In genomic region chr16:25013049-25013448, GRCh38 we compare ENCODE assay signal across 11 cellular contexts. TPM values are rescaled to one million over a fixed set of nuclear protein-coding genes. Genes with fewer than 3 reads are reported as not detected.
A peak's percentile ranks its signal among the peaks of the same experiment; 100 is the strongest.
DNase-seq lines count a peak whose midpoint lies in the region; FAIRE-seq and TF ChIP-seq lines count a peak whose summit lies in the region.
"Had no signal": no experiment of that assay in that cellular context is flagged by ENCODE, and none has a peak within 500 bp of the region (broad histone marks: within the 10 kb centered on the region; RNA-seq: fewer than 3 reads in every experiment).

No MANE protein-coding gene starts in this region.

- H3K23me2 ChIP-seq in H9 (ENCODE audit: insufficient read length, low read depth, low read length, poor library complexity, severe bottlenecking): peaks cover 9% of the 10 kb centered on the region

- TF ChIP-seq CTCF in AG04450 (IDR thresholded peaks at IDR 0.05; ENCODE audit: low read depth, low read length) (no peak), H9 (conservative IDR thresholded peaks at IDR 0.05) (no peak), brain (conservative IDR thresholded peaks at IDR 0.05) (no peak), nephron (IDR thresholded peaks at IDR 0.05; ENCODE audit: unreplicated experiment in 3 of 3) (no peak)

- no peak overlapping the region for H2BK120ac ChIP-seq in H9 (ENCODE audit: low read depth, low read length, poor library complexity, severe bottlenecking)

- no peak overlapping the region for H3K4me2 ChIP-seq in H9 (ENCODE audit: insufficient read depth, insufficient read length, low read length)

- H3K4me1 ChIP-seq in H9 (ENCODE audit: insufficient read depth, low read length): no peaks in the 10 kb centered on the region

- H3K4me1 Mint-ChIP-seq in H9 (peaks cover 23 to 25% of the 10 kb centered on the region in 2 experiments), brain (peaks cover 58% of the 10 kb centered on the region), nephron (peaks cover 31% of the 10 kb centered on the region)

- H3K27me3 Mint-ChIP-seq in H9 (ENCODE audit: low read depth) (no peaks in the 10 kb centered on the region; the same call in 1 of the 2 replicates), brain (peaks cover 10% of the 10 kb centered on the region), nephron (ENCODE audit: low read depth) (no peaks in the 10 kb centered on the region)

- H3K79me1 ChIP-seq in H9 (ENCODE audit: insufficient read depth, low read depth, low read length, poor library complexity, severe bottlenecking): peaks cover 3% of the 10 kb centered on the region

- CTCF ChIA-PET in AG04450 (lab: Charles Lee): no interaction called here

- H4K5ac ChIP-seq in H9 (ENCODE audit: insufficient read length, low read depth, low read length): no peak overlapping the region

- H4K91ac ChIP-seq in H9 (ENCODE audit: insufficient read length, low read depth, low read length): no peak overlapping the region

- peak overlapping the region; percentile 94 to 97 for H3K4me3 Mint-ChIP-seq in H9
- peak overlapping the region; percentile 52 to 97 (median 91) for H3K4me3 Mint-ChIP-seq in brain
- peak overlapping the region; percentile 68 to 100 (median 98) for H3K4me3 Mint-ChIP-seq in nephron

- H3K4ac ChIP-seq in H9 (ENCODE audit: low read depth, low read length): no peak overlapping the region

- DNase-seq in AG04450 (ENCODE audit: low read depth, low spot score) (no peak), H9 (no peak), RCC 7860 (ENCODE audit: low spot score) (no peak), amniotic stem cell (lab: John Stamatoyannopoulos, UW) (no peak), NCI-H1694 (lab: John Stamatoyannopoulos, UW) (no peak), NCI-H128 (lab: John Stamatoyannopoulos, UW; ENCODE audit: unreplicated experiment) (no peak)
- DNase-seq: foreskin melanocyte, OCI-M1 had no signal

- H3K27ac Mint-ChIP-seq in H9 (0 out of 7 replicates have a peak overlapping the region, but pooled peaks of 1 of the 3 experiments have one; percentile 4), brain (peak overlapping the region in 4 of 5 experiments; percentile 16 to 77 (median 46)), nephron (peak overlapping the region in 2 of 3 experiments; percentile 54 to 64)

- no peak overlapping the region for H2AFZ ChIP-seq in H9 (ENCODE audit: low read length)

- H2AK5ac ChIP-seq in H9 (ENCODE audit: insufficient read length, low read length): no peak overlapping the region

- no peak overlapping the region for H3T11ph ChIP-seq in H9 (ENCODE audit: low read length)

- no peak overlapping the region for H3K14ac ChIP-seq in H9 (ENCODE audit: insufficient read depth, low read length)

- no peak overlapping the region for H2BK12ac ChIP-seq in H9 (ENCODE audit: insufficient read length, low read depth, low read length)

- H3K23ac ChIP-seq in H9 (ENCODE audit: insufficient read length, low read depth, low read length): no peak overlapping the region

- H3K9me3 ChIP-seq in AG04450 (ENCODE audit: control insufficient read depth, insufficient read depth, low read length) (no peaks in the 10 kb centered on the region), H9 (ENCODE audit: control insufficient read depth, low read depth, low read length) (no peaks in the 10 kb centered on the region)

- no peaks in the 10 kb centered on the region; a peak in 1 of 5 replicates for H3K9me3 Mint-ChIP-seq in H9
- no peaks in the 10 kb centered on the region for H3K9me3 Mint-ChIP-seq in brain
- H3K9me3 Mint-ChIP-seq in nephron: peaks cover 2% of the 10 kb centered on the region

- POLR2A ChIA-PET in AG04450 (lab: Yijun Ruan, JAX): interaction anchor here (0.9 to 1.0 kb wide), 3 partner anchors 19 to 25 kb away, joined by 3 to 4 read pairs (median 3); no protein-coding TSS in a partner anchor

- FAIRE-seq in RCC 7860 (lab: Jason Lieb, UNC): no peak
- FAIRE-seq: G401.6 had no signal

- H4K20me1 ChIP-seq in H9 (ENCODE audit: control insufficient read depth, insufficient read depth, insufficient read length): no peaks in the 10 kb centered on the region

- H3K36me3 Mint-ChIP-seq in H9 (ENCODE audit: insufficient read depth in 1 of 3, low read depth in 3 of 3) (peaks cover 2 to 21% (median 21%) of the 10 kb centered on the region in 3 experiments; a peak in 6 of 7 replicates), brain (peaks cover 34% of the 10 kb centered on the region), nephron (ENCODE audit: low read depth) (peaks cover 16% of the 10 kb centered on the region)

- H3K9ac ChIP-seq in H9 (ENCODE audit: extremely low read depth, insufficient read length, low read length): no peak overlapping the region

- H3K27ac ChIP-seq in AG04450 (ENCODE audit: low read depth, low read length) (peak overlapping the region; percentile 62), H9 (ENCODE audit: insufficient read length, low read depth, low read length) (no peak overlapping the region)

- no peak overlapping the region for H2BK20ac ChIP-seq in H9 (ENCODE audit: low read depth, low read length, poor library complexity, severe bottlenecking)

- no peak overlapping the region for H2BK5ac ChIP-seq in H9 (ENCODE audit: insufficient read length, low read length)

- no peak overlapping the region for H3K18ac ChIP-seq in H9 (ENCODE audit: insufficient read length, low read depth, low read length)

- H3K27me3 ChIP-seq in AG04450 (ENCODE audit: control insufficient read depth, insufficient read depth, low read length) (no peaks in the 10 kb centered on the region), H9 (ENCODE audit: insufficient read depth, low read length) (no peaks in the 10 kb centered on the region)

- no peak overlapping the region for H3K56ac ChIP-seq in H9 (ENCODE audit: insufficient read length, low read depth, low read length)

- peaks cover 14% of the 10 kb centered on the region; the same call in 1 of the 2 replicates for H3K79me2 ChIP-seq in H9 (ENCODE audit: insufficient read depth, low read length)

- WGBS in H9 (ENCODE audit: extremely low coverage, insufficient read length, low lambda C conversion rate): no CpG with 5 or more reads among the region's 4 CpGs

- H4K8ac ChIP-seq in H9 (replicated peaks; ENCODE audit: insufficient read length, low read depth, low read length): no peak overlapping the region

- H3K4me3 ChIP-seq in AG04450 (ENCODE audit: low read depth, low read length): peak overlapping the region; percentile 89

- no peak overlapping the region for H2BK15ac ChIP-seq in H9 (ENCODE audit: low read depth, low read length)

RNA-seq across cellular contexts. Expression of gene ARHGAP17, which starts 2.1 kb away (rescaled TPM):
- polyA plus RNA-seq in AG04450 (2011; rRNA removed) (53.7 and 65.9 TPM in 2 replicates), brain (ENCODE audit: insufficient read depth, low read depth, low replicate concordance) (37.2 TPM)
- 66.7 and 69.8 TPM in 2 replicates for polyA minus RNA-seq in AG04450 (2011; rRNA and poly(A)+ RNA removed)
- 83.4 and 89.7 TPM in 2 replicates for total RNA-seq in H9 (2021)
